Comparison of ENCODE assay signal across 8 cellular contexts in genomic region chr2:175166216-175166824, GRCh38. TPM values are rescaled to one million over a fixed set of nuclear protein-coding genes. Genes with fewer than 3 reads are reported as not detected.
DNase-seq lines count a peak whose midpoint lies in the region; ATAC-seq and TF ChIP-seq lines count a peak whose summit lies in the region.

No MANE protein-coding gene starts in this region.

- H3K9me3 ChIP-seq in Loucy (ENCODE audit: insufficient read depth, low read depth, low read length): no peaks in the 10 kb centered on the region

- DNase-seq in Calu3 (no peak), choroid plexus epithelial cell (ENCODE audit: low read depth) (no peak), neural crest cell (ENCODE audit: low read depth, low spot score) (no peak), NCI-H1092 (lab: John Stamatoyannopoulos, UW) (no peak), hepatic stellate cell (ENCODE audit: low spot score) (no peak)

- BruUV-seq in Calu3 (replicated peaks; lab: Mats Ljungman, UMichigan): no TSS peak

- H3K4me1 Mint-ChIP-seq in Calu3 (ENCODE audit: low read depth, unreplicated experiment): no peaks in the 10 kb centered on the region
- peaks cover 39% of the 10 kb centered on the region for H3K4me1 Mint-ChIP-seq in neural crest cell

- ATAC-seq in HG03432 (IDR thresholded peaks at IDR 0.05; ENCODE audit: unreplicated experiment) (no peak), HG03469 (IDR thresholded peaks at IDR 0.05; ENCODE audit: unreplicated experiment) (no peak)

- H3K36me3 Mint-ChIP-seq in Calu3 (ENCODE audit: insufficient read depth, unreplicated experiment) (peaks cover 21% of the 10 kb centered on the region), neural crest cell (ENCODE audit: low read depth) (peaks cover 2% of the 10 kb centered on the region)

- H3K4me1 ChIP-seq in Loucy (ENCODE audit: insufficient read depth, low read length, poor library complexity, severe bottlenecking): peaks cover 32% of the 10 kb centered on the region

- H3K4me2 ChIP-seq in Loucy (ENCODE audit: low read depth, low read length, poor library complexity, severe bottlenecking): peak overlapping the region; percentile 93

- no peaks in the 10 kb centered on the region for H3K27me3 Mint-ChIP-seq in Calu3 (ENCODE audit: unreplicated experiment)
- peaks cover 3% of the 10 kb centered on the region for H3K27me3 Mint-ChIP-seq in neural crest cell (ENCODE audit: low read depth)

- peaks cover 72% of the 10 kb centered on the region for H3K79me2 ChIP-seq in Loucy (ENCODE audit: insufficient read depth, low read length)

- H3K27me3 ChIP-seq in Loucy (ENCODE audit: insufficient read depth, low read length, poor library complexity, severe bottlenecking): no peaks in the 10 kb centered on the region

- H3F3A ChIP-seq in Loucy (ENCODE audit: low read depth): no peaks in the 10 kb centered on the region

- TF ChIP-seq CTCF in Calu3 (IDR thresholded peaks at IDR 0.05; ENCODE audit: unreplicated experiment): no peak
- no peak for TF ChIP-seq CTCF in Loucy (conservative IDR thresholded peaks at IDR 0.05; ENCODE audit: low read length)
- TF ChIP-seq CTCF in choroid plexus epithelial cell (conservative IDR thresholded peaks at IDR 0.05; ENCODE audit: low read depth, low read length): no peak
- no peak for TF ChIP-seq CTCF in neural crest cell (conservative IDR thresholded peaks at IDR 0.05)

- CTCF ChIA-PET in Calu3 (lab: Charles Lee): interaction anchor here (0.7 kb wide), 2 partner anchors 72 to 82 kb away, joined by 3 to 4 read pairs; no protein-coding TSS in a partner anchor

- H3K9ac ChIP-seq in Loucy (ENCODE audit: low read depth, low read length, poor library complexity, severe bottlenecking): peak overlapping the region; percentile 95

- intact Hi-C loops in Calu3 (cut with micrococcal nuclease; ENCODE audit: unreplicated experiment): loop anchor here (5.0 kb wide), 1 partner anchor 54 kb away; no protein-coding TSS in a partner anchor

- peak overlapping the region; percentile 94 for H3K4me3 Mint-ChIP-seq in Calu3 (ENCODE audit: low read depth, unreplicated experiment)
- H3K4me3 Mint-ChIP-seq in neural crest cell: peak overlapping the region; percentile 99

- H3K27ac Mint-ChIP-seq in Calu3 (ENCODE audit: unreplicated experiment) (peak overlapping the region; percentile 93), neural crest cell (ENCODE audit: unreplicated experiment) (peak overlapping the region; percentile 81)

- H3K36me3 ChIP-seq in Loucy (ENCODE audit: insufficient read depth, low read length): no peaks in the 10 kb centered on the region

- no peaks in the 10 kb centered on the region for H3K9me3 Mint-ChIP-seq in Calu3 (ENCODE audit: low read depth, unreplicated experiment)
- no peaks in the 10 kb centered on the region for H3K9me3 Mint-ChIP-seq in neural crest cell

- no peaks in the 10 kb centered on the region for H3K9me2 ChIP-seq in Loucy (replicated peaks; ENCODE audit: low read depth, low read length)

- H4K20me1 ChIP-seq in Loucy (ENCODE audit: insufficient read depth, low read length, poor library complexity, severe bottlenecking): peaks cover 57% of the 10 kb centered on the region

- H3K4me3 ChIP-seq in Loucy (ENCODE audit: low read length, poor library complexity, severe bottlenecking): peak overlapping the region; percentile 94
- H3K4me3 ChIP-seq in choroid plexus epithelial cell (ENCODE audit: low read depth, low read length): peak overlapping the region; percentile 99

- H2AFZ ChIP-seq in Loucy (ENCODE audit: low read length): no peak overlapping the region

RNA-seq across cellular contexts. Expression of gene ATF2, which starts 1.7 kb away (rescaled TPM):
- 46.1 and 53.9 TPM in 2 replicates for total RNA-seq in Calu3 (2022)
- total RNA-seq in neural crest cell: 77.8 and 78.8 TPM in 2 replicates

RNA-seq across cellular contexts. Expression of gene ATP5MC3, which starts 15.2 kb away (rescaled TPM):
- total RNA-seq in Calu3 (2022) (209 and 225 TPM in 2 replicates), neural crest cell (268 and 281 TPM in 2 replicates)
